ENCODE assay signal across 19 cellular contexts in the genomic region with DNA sequence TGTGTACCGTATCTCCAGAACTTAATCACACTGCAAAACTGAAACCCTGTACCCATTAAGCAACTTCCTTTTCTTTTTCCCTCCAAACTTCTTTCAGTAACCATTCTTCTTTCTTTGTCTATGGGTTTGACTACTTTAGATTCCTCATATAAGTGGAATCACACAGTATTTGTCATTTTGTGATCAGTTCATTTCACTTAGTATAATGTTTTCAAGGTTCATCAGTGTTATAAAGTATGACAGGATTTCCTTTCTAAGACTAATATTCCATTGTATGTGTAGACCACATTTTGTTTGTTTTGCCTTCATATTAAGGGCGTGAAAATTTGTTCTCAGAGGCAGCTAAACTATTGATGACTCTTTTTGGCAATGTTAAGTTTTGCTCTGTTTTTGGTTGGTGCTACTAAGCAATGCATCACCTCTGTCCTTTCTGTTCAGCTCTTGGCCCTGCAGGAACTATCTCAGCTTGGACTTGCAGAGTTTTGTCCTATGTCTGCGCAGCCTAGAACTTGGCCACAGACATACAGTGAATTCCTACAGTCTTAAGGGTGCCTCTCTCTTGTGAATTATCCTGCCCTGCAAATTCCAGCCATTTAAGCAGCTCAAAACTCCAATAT. TPM values are rescaled to one million over a fixed set of nuclear protein-coding genes. Genes with fewer than 3 reads are reported as not detected.
A peak's percentile ranks its signal among the peaks of the same experiment; 100 is the strongest.
DNase-seq lines count a peak whose midpoint lies in the region; ATAC-seq, FAIRE-seq and TF ChIP-seq lines count a peak whose summit lies in the region.
"Had no signal": no experiment of that assay in that cellular context is flagged by ENCODE, and none has a peak within 500 bp of the region (broad histone marks: within the 10 kb centered on the region; RNA-seq: fewer than 3 reads in every experiment).

No MANE protein-coding gene starts in this region.

- BruUV-seq in endothelial cell of umbilical vein (replicated peaks; lab: Mats Ljungman, UMichigan): no TSS peak

- POLR2A ChIA-PET in CD8-positive, alpha-beta T cell (lab: Charles Lee): interaction anchor here (0.6 to 1.9 kb wide), 7 partner anchors 9 to 54 kb away, joined by 3 to 5 read pairs (median 3); partner anchors contain the start of gene M6PR
- POLR2A ChIA-PET in endothelial cell of umbilical vein (lab: Charles Lee): no interaction called here

- peaks cover 8% of the 10 kb centered on the region for H3K36me3 Mint-ChIP-seq in CD8-positive, alpha-beta T cell
- H3K36me3 Mint-ChIP-seq in T-helper 17 cell (ENCODE audit: low read depth): peaks cover 2% of the 10 kb centered on the region
- H3K36me3 Mint-ChIP-seq: stimulated activated naive B cell treated with anti-CD40 and anti-IgM and Interleukin-4, amounts not matched to agents 10 μg/mL and 1 μg/mL and 100 μg/mL, for 72 hours had no signal

- ATAC-seq in CD8-positive, alpha-beta T cell: peak; percentile 29
- ATAC-seq in T-helper 17 cell (peak; percentile 25), HG02623 (IDR thresholded peaks at IDR 0.05; ENCODE audit: unreplicated experiment) (no peak)

- dilution Hi-C loops in endothelial cell of umbilical vein (cut with MboI; ENCODE audit: extremely low pct_ligation_motif_present, low sequenced_read_pairs): no loop called here

- intact Hi-C loops in CD8-positive, alpha-beta T cell (cut with DNase I, micrococcal nuclease): no loop called here
- intact Hi-C loops in endothelial cell of umbilical vein (cut with micrococcal nuclease): no loop called here

- peak overlapping the region; percentile 75 for H3K27ac Mint-ChIP-seq in CD8-positive, alpha-beta T cell
- peak overlapping the region; percentile 79 for H3K27ac Mint-ChIP-seq in T-helper 17 cell
- H3K27ac Mint-ChIP-seq: stimulated activated naive B cell treated with anti-CD40 and anti-IgM and Interleukin-4, amounts not matched to agents 10 μg/mL and 1 μg/mL and 100 μg/mL, for 72 hours had no signal

- H2AFZ ChIP-seq in endothelial cell of umbilical vein (ENCODE audit: low read depth, low read length): no peak overlapping the region

- H3K9me3 Mint-ChIP-seq in CD8-positive, alpha-beta T cell: no peaks in the 10 kb centered on the region
- H3K9me3 Mint-ChIP-seq: stimulated activated naive B cell treated with anti-CD40 and anti-IgM and Interleukin-4, amounts not matched to agents 10 μg/mL and 1 μg/mL and 100 μg/mL, for 72 hours had no signal

- no peaks in the 10 kb centered on the region for H3K9me1 ChIP-seq in endothelial cell of umbilical vein (replicated peaks; ENCODE audit: control insufficient read depth, extremely low read depth, insufficient read depth, low read length)

- TF ChIP-seq CTCF in CD8-positive, alpha-beta T cell (IDR thresholded peaks at IDR 0.05): no peak
- TF ChIP-seq CTCF in endothelial cell of umbilical vein (IDR thresholded peaks at IDR 0.05; ENCODE audit: extremely low read depth in 1 of 2, insufficient read depth in 1 of 2, low read depth in 1 of 2, low read length in 2 of 2): no peak

- peak overlapping the region; percentile 6 for H3K4me3 Mint-ChIP-seq in CD8-positive, alpha-beta T cell
- H3K4me3 Mint-ChIP-seq in T-helper 17 cell: peak overlapping the region; percentile 1
- H3K4me3 Mint-ChIP-seq: stimulated activated naive B cell treated with anti-CD40 and anti-IgM and Interleukin-4, amounts not matched to agents 10 μg/mL and 1 μg/mL and 100 μg/mL, for 72 hours had no signal

- H3K4me1 ChIP-seq in CD8-positive, alpha-beta T cell (ENCODE audit: insufficient read depth, low read length): peaks cover 50% of the 10 kb centered on the region
- peaks cover 39% of the 10 kb centered on the region for H3K4me1 ChIP-seq in endothelial cell of umbilical vein (ENCODE audit: control insufficient read depth, extremely low read depth, insufficient read depth, low read length)

- peaks cover 2% of the 10 kb centered on the region for H4K20me1 ChIP-seq in endothelial cell of umbilical vein (replicated peaks; ENCODE audit: control insufficient read depth, extremely low read depth, insufficient read depth, low read length)

- H3K9ac ChIP-seq in endothelial cell of umbilical vein (replicated peaks; ENCODE audit: extremely low read depth, insufficient read depth, low read length): no peak overlapping the region
- H3K9ac ChIP-seq: KMS-11 had no signal

- peak; percentile 17 for DNase-seq in NOMO-1 treated with DMSO at 0.1 percent for 48 hours (lab: John Stamatoyannopoulos, UW; ENCODE audit: unreplicated experiment)
- DNase-seq in NOMO-1 treated with dmso at 0.1 percent for 144 hours (lab: John Stamatoyannopoulos, UW; ENCODE audit: unreplicated experiment): no peak
- DNase-seq in CD8-positive, alpha-beta T cell: no peak
- no peak for DNase-seq in T-helper 17 cell
- DNase-seq in endothelial cell of umbilical vein (ENCODE audit: low read depth, low spot score): peak; percentile 57
- DNase-seq in stimulated activated CD4-positive, alpha-beta T cell treated with anti-CD3 and anti-CD28 coated beads, Interleukin-4, amount 100 ng/mL, for 24 hours: no peak
- DNase-seq in activated CD8-positive, alpha-beta memory T cell treated with anti-CD3 and anti-CD28 coated beads, Interleukin-2, amount 50 U/mL, for 48 hours: no peak
- DNase-seq: 8988T; activated CD4-positive, CD25-positive, alpha-beta regulatory T cell; anterior cingulate cortex; DMS53; hypothalamus; NCI-H1417; NCI-H2171 treated with DMSO at 0.1 percent for 48 hours; stimulated activated naive B cell treated with anti-CD40 and anti-IgM and Interleukin-4, amounts not matched to agents 10 μg/mL and 1 μg/mL and 100 μg/mL, for 72 hours; trophoblast cell had no signal

- peaks cover 63% of the 10 kb centered on the region for H3K4me1 Mint-ChIP-seq in CD8-positive, alpha-beta T cell (ENCODE audit: low read depth)
- H3K4me1 Mint-ChIP-seq in T-helper 17 cell: peaks cover 34% of the 10 kb centered on the region

- no peak overlapping the region for H3K4me3 ChIP-seq in CD8-positive, alpha-beta T cell (ENCODE audit: low read depth, low read length)
- H3K4me3 ChIP-seq in endothelial cell of umbilical vein (replicated peaks in 1 of 3; ENCODE audit: insufficient read depth in 1 of 3, low read depth in 1 of 3, low read length in 3 of 3): no peak overlapping the region

- no peak overlapping the region for H3K4me2 ChIP-seq in endothelial cell of umbilical vein (ENCODE audit: insufficient read depth, low read length)
- H3K4me2 ChIP-seq: KMS-11 had no signal

- H3K27ac ChIP-seq in CD8-positive, alpha-beta T cell (ENCODE audit: low read depth, low read length): peak overlapping the region; percentile 24
- no peak overlapping the region for H3K27ac ChIP-seq in endothelial cell of umbilical vein (ENCODE audit: insufficient read depth, low read depth, low read length)
- H3K27ac ChIP-seq: KMS-11, RWPE1 had no signal

- no peak for TF ChIP-seq POLR2A in endothelial cell of umbilical vein (IDR thresholded peaks at IDR 0.05; ENCODE audit: low read depth, low read length)

- no peaks in the 10 kb centered on the region for H3K36me3 ChIP-seq in CD8-positive, alpha-beta T cell (ENCODE audit: insufficient read depth, low read length)
- no peaks in the 10 kb centered on the region for H3K36me3 ChIP-seq in endothelial cell of umbilical vein (ENCODE audit: control insufficient read depth in 2 of 2, extremely low read depth in 1 of 2, insufficient read depth in 2 of 2, low read length in 2 of 2)

- H3K79me2 ChIP-seq in endothelial cell of umbilical vein (ENCODE audit: control insufficient read depth, insufficient read depth, low read length): no peaks in the 10 kb centered on the region

- no peaks in the 10 kb centered on the region for H3K27me3 Mint-ChIP-seq in CD8-positive, alpha-beta T cell (ENCODE audit: low read depth)
- no peaks in the 10 kb centered on the region for H3K27me3 Mint-ChIP-seq in T-helper 17 cell
- H3K27me3 Mint-ChIP-seq: stimulated activated naive B cell treated with anti-CD40 and anti-IgM and Interleukin-4, amounts not matched to agents 10 μg/mL and 1 μg/mL and 100 μg/mL, for 72 hours had no signal

- H3K27me3 ChIP-seq in CD8-positive, alpha-beta T cell (ENCODE audit: insufficient read depth, low read length): no peaks in the 10 kb centered on the region
- H3K27me3 ChIP-seq in endothelial cell of umbilical vein (ENCODE audit: control insufficient read depth in 2 of 2, insufficient read depth in 2 of 2, low read length in 2 of 2): no peaks in the 10 kb centered on the region

- H3K9me3 ChIP-seq in CD8-positive, alpha-beta T cell (ENCODE audit: low read length): no peaks in the 10 kb centered on the region
- no peaks in the 10 kb centered on the region for H3K9me3 ChIP-seq in T-helper 17 cell (ENCODE audit: control insufficient read depth, low read length, poor library complexity, severe bottlenecking)
- H3K9me3 ChIP-seq in endothelial cell of umbilical vein (replicated peaks; ENCODE audit: control insufficient read depth, insufficient read depth, low read length): no peaks in the 10 kb centered on the region

- peak; percentile 15 for FAIRE-seq in endothelial cell of umbilical vein (lab: Jason Lieb, UNC)

- CTCF ChIA-PET in CD8-positive, alpha-beta T cell (lab: Charles Lee): interaction anchor here (0.6 to 0.9 kb wide), 2 partner anchors 9 to 62 kb away, joined by 3 to 6 read pairs; no protein-coding TSS in a partner anchor
- CTCF ChIA-PET in endothelial cell of umbilical vein (lab: Charles Lee): interaction anchor here (1.0 kb wide), 1 partner anchor 74 kb away, joined by 3 read pairs; the partner anchor contains the start of gene PHC1

RNA-seq across cellular contexts. Expression of gene KLRG1, which starts 1.6 kb away (rescaled TPM):
- 10 to 100 TPM; 13.8 to 17.7 TPM for total RNA-seq in CD8-positive, alpha-beta T cell
- total RNA-seq in T-helper 17 cell (10 to 100 TPM in 1 of 2 donors, 1 to 10 TPM in 1; 9.9 to 22.2 TPM), endothelial cell of umbilical vein (2.8 and 4.4 TPM in 2 replicates)
- 13.1 and 15.9 TPM in 2 replicates for polyA plus RNA-seq in endothelial cell of umbilical vein
- polyA plus RNA-seq in endothelial cell of umbilical vein (2011; cell fraction: cytosol; rRNA removed): 13.2 and 14.3 TPM in 2 replicates
- polyA plus RNA-seq in endothelial cell of umbilical vein (2011; cell fraction: nucleus; rRNA removed): 8.7 and 9.6 TPM in 2 replicates
- 3.1 and 3.5 TPM in 2 replicates for polyA plus RNA-seq in endothelial cell of umbilical vein (2012)
- polyA minus RNA-seq in endothelial cell of umbilical vein: 16.3 and 17.1 TPM in 2 replicates
- polyA minus RNA-seq in endothelial cell of umbilical vein (2011; cell fraction: cytosol; rRNA and poly(A)+ RNA removed): 2.2 TPM
- 21.9 and 29.0 TPM in 2 replicates for polyA minus RNA-seq in endothelial cell of umbilical vein (2011; cell fraction: nucleus; rRNA and poly(A)+ RNA removed)

RNA-seq across cellular contexts. Expression of gene M6PR, which starts 38.3 kb away (rescaled TPM):
- 10 to 100 TPM; 43.1 to 43.7 TPM for total RNA-seq in CD8-positive, alpha-beta T cell
- total RNA-seq in T-helper 17 cell: 100 to 1,000 TPM; 185 to 188 TPM
- 113 and 142 TPM in 2 replicates for total RNA-seq in endothelial cell of umbilical vein
- 111 and 124 TPM in 2 replicates for polyA plus RNA-seq in endothelial cell of umbilical vein
- polyA plus RNA-seq in endothelial cell of umbilical vein (2011; cell fraction: cytosol; rRNA removed): 76.1 and 79.2 TPM in 2 replicates
- polyA plus RNA-seq in endothelial cell of umbilical vein (2011; cell fraction: nucleus; rRNA removed): 103 and 142 TPM in 2 replicates
- 80.3 and 114 TPM in 2 replicates for polyA plus RNA-seq in endothelial cell of umbilical vein (2012)
- polyA minus RNA-seq in endothelial cell of umbilical vein: 261 and 281 TPM in 2 replicates
- 116 TPM for polyA minus RNA-seq in endothelial cell of umbilical vein (2011; cell fraction: cytosol; rRNA and poly(A)+ RNA removed)
- 44.9 and 92.8 TPM in 2 replicates for polyA minus RNA-seq in endothelial cell of umbilical vein (2011; cell fraction: nucleus; rRNA and poly(A)+ RNA removed)

Comparison
In these comparisons a context has a peak if more than half of its experiments do, and no peak if none do; other contexts are left out.
1. DNase-seq: peak in NOMO-1 treated with DMSO at 0.1 percent for 48 hours (single experiment) and endothelial cell of umbilical vein (single experiment); none in NOMO-1 treated with dmso at 0.1 percent for 144 hours (single experiment), CD8-positive, alpha-beta T cell (0 of 7), T-helper 17 cell (0 of 3), stimulated activated CD4-positive, alpha-beta T cell treated with anti-CD3 and anti-CD28 coated beads, Interleukin-4, amount 100 ng/mL, for 24 hours (single experiment) and activated CD8-positive, alpha-beta memory T cell treated with anti-CD3 and anti-CD28 coated beads, Interleukin-2, amount 50 U/mL, for 48 hours (single experiment).